8 cellular contexts compared by ENCODE assay signal in the genomic region with DNA sequence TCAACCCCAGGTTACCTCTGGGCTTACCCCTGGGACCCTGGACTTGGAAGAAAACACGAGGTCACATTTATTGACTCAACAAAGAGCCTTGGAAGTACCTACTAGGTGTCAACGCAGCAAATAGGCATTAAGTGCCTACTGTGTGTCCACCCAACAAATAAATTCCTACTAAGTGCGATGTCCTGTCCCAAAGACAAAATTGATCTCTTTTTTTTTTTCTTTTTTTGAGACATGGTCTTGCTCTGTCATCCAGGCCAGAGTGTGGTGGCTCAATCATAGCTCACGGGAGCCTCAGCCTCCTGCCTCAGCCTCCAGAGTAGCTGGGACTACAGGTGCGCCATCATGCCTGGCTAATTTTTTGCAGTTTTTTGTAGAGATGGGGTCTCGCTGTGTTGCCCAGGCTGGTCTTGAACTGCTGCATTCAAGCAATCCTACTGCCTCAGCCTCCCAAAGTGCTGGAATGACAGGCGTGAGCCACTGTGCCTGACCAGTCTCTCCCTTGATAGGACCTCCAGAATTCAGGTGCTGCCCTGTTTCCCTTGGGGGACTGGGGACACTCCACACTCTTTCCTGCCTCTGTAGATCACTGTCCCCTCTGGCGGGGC. TPM values are rescaled to one million over a fixed set of nuclear protein-coding genes. Genes with fewer than 3 reads are reported as not detected.
DNase-seq lines count a peak whose midpoint lies in the region; ATAC-seq and TF ChIP-seq lines count a peak whose summit lies in the region.

No MANE protein-coding gene starts in this region.

- peak overlapping the region; percentile 45 for H3K27ac Mint-ChIP-seq in T-helper 2 cell treated with Interferon-gamma antibody and Interleukin-4, amounts not matched to agents 5 μg/mL and 100 μg/mL, for 36 hours
- peak overlapping the region; percentile 68 for H3K27ac Mint-ChIP-seq in activated naive CD8-positive, alpha-beta T cell
- peak overlapping the region; percentile 68 to 89 (median 86) for H3K27ac Mint-ChIP-seq in immature natural killer cell

- ATAC-seq in GM21723 (IDR thresholded peaks at IDR 0.05; ENCODE audit: unreplicated experiment), result no peak

- no peak for DNase-seq in T-helper 2 cell treated with Interferon-gamma antibody and Interleukin-4, amounts not matched to agents 5 μg/mL and 100 μg/mL, for 36 hours (ENCODE audit: low spot score)
- no peak for DNase-seq in T-helper 2 cell
- DNase-seq in immature natural killer cell, result no peak
- no peak for DNase-seq in testis
- no peak for DNase-seq in HT-29 (ENCODE audit: low spot score)
- DNase-seq in GM13976 (ENCODE audit: low spot score), result no peak

- peak overlapping the region; percentile 86 to 89 for H3K4me3 ChIP-seq in testis

- no peaks in the 10 kb centered on the region for H3K9me3 Mint-ChIP-seq in T-helper 2 cell treated with Interferon-gamma antibody and Interleukin-4, amounts not matched to agents 5 μg/mL and 100 μg/mL, for 36 hours
- no peaks in the 10 kb centered on the region for H3K9me3 Mint-ChIP-seq in activated naive CD8-positive, alpha-beta T cell (ENCODE audit: low read depth)
- H3K9me3 Mint-ChIP-seq in immature natural killer cell, result no peaks in the 10 kb centered on the region

- intact Hi-C loops in testis (cut with DNase I; ENCODE audit: low total_unique reads), result loop anchor here (10.0 kb wide), 1 partner anchor 297 kb away; a partner anchor contains a TSS

- H3K36me3 Mint-ChIP-seq in T-helper 2 cell treated with Interferon-gamma antibody and Interleukin-4, amounts not matched to agents 5 μg/mL and 100 μg/mL, for 36 hours (ENCODE audit: low read depth), result peaks cover 3% of the 10 kb centered on the region
- H3K36me3 Mint-ChIP-seq in activated naive CD8-positive, alpha-beta T cell, result no peaks in the 10 kb centered on the region
- no peaks in the 10 kb centered on the region for H3K36me3 Mint-ChIP-seq in immature natural killer cell

- H3K27me3 Mint-ChIP-seq in T-helper 2 cell treated with Interferon-gamma antibody and Interleukin-4, amounts not matched to agents 5 μg/mL and 100 μg/mL, for 36 hours (ENCODE audit: low read depth), result no peaks in the 10 kb centered on the region
- no peaks in the 10 kb centered on the region for H3K27me3 Mint-ChIP-seq in activated naive CD8-positive, alpha-beta T cell
- peaks cover 0 to 17% (median 2%) of the 10 kb centered on the region in 3 donors for H3K27me3 Mint-ChIP-seq in immature natural killer cell (ENCODE audit: low read depth in 3 of 3)

- peaks cover 27% of the 10 kb centered on the region for H3K4me1 Mint-ChIP-seq in T-helper 2 cell treated with Interferon-gamma antibody and Interleukin-4, amounts not matched to agents 5 μg/mL and 100 μg/mL, for 36 hours (ENCODE audit: low read depth)
- H3K4me1 Mint-ChIP-seq in activated naive CD8-positive, alpha-beta T cell (ENCODE audit: low read depth), result peaks cover 19% of the 10 kb centered on the region
- peaks cover 34 to 36% of the 10 kb centered on the region in 2 donors for H3K4me1 Mint-ChIP-seq in immature natural killer cell

- H3K4me1 ChIP-seq in testis, result peaks cover 23% of the 10 kb centered on the region

- H3K27me3 ChIP-seq in testis, result no peaks in the 10 kb centered on the region

- peak overlapping the region in 1 of 2 donors; percentile 93 for H3K27ac ChIP-seq in testis

- in situ Hi-C loops in GM13976 (cut with MboI; ENCODE audit: low sequenced_read_pairs, unreplicated experiment), result loop anchor here (25.0 kb wide), 1 partner anchor 294 kb away; a partner anchor contains a TSS

- peak overlapping the region; percentile 72 for H3K4me3 Mint-ChIP-seq in T-helper 2 cell treated with Interferon-gamma antibody and Interleukin-4, amounts not matched to agents 5 μg/mL and 100 μg/mL, for 36 hours
- peak overlapping the region; percentile 77 for H3K4me3 Mint-ChIP-seq in activated naive CD8-positive, alpha-beta T cell
- peak overlapping the region; percentile 63 to 89 (median 77) for H3K4me3 Mint-ChIP-seq in immature natural killer cell

- 62 to 68% methylated on average over 8 of the region's 8 CpGs for WGBS in testis, 2 donors

- no peaks in the 10 kb centered on the region for H3K9me3 ChIP-seq in testis

- no peak for TF ChIP-seq POLR2A in testis (IDR thresholded peaks at IDR 0.05)

- no peaks in the 10 kb centered on the region for H3K36me3 ChIP-seq in testis (ENCODE audit: low read depth, missing control alignments)

- TF ChIP-seq CTCF in testis (IDR thresholded peaks at IDR 0.05), result no peak
- no peak for TF ChIP-seq CTCF in GM13976 (IDR thresholded peaks at IDR 0.05; ENCODE audit: borderline replicate concordance, control extremely low read depth, extremely low read depth, insufficient read depth, missing control alignments)

RNA-seq across cellular contexts. Expression of a gene that starts 0.6 kb away (rescaled TPM):
- polyA plus RNA-seq in immature natural killer cell (1 to 10 TPM in 2 of 3 donors, under 1 TPM in 1; 0.79 to 2.7 (median 1.4) TPM), testis (ENCODE audit: insufficient read depth, low read depth, low replicate concordance) (11.9 TPM)
- total RNA-seq in testis, result 10 to 100 TPM in 1 of 2 donors, 1 to 10 TPM in 1; 8.7 to 13.7 TPM
- total RNA-seq in HT-29 (2014; rRNA removed; shearing (Covaris generic)), result 0.91 and 1.4 TPM in 2 replicates

RNA-seq across cellular contexts. Expression of a gene that starts 20.3 kb away (rescaled TPM):
- polyA plus RNA-seq in immature natural killer cell (10 to 100 TPM; 24.3 to 42.6 (median 27.1) TPM), testis (ENCODE audit: insufficient read depth, low read depth, low replicate concordance) (53.3 TPM)
- total RNA-seq in testis, result 10 to 100 TPM; 63.5 to 91.8 TPM
- total RNA-seq in HT-29 (2014; rRNA removed; shearing (Covaris generic)), result 201 and 220 TPM in 2 replicates

RNA-seq across cellular contexts. Expression of a gene that starts 37.0 kb away (rescaled TPM):
- polyA plus RNA-seq in immature natural killer cell, result 100 to 1,000 TPM in 1 of 3 donors, 10 to 100 TPM in 2; 21.8 to 162 (median 43.3) TPM
- 100 to 1,000 TPM; 103 to 145 TPM for total RNA-seq in testis
- 96.5 TPM for polyA plus RNA-seq in testis (ENCODE audit: insufficient read depth, low read depth, low replicate concordance)
- total RNA-seq in HT-29 (2014; rRNA removed; shearing (Covaris generic)), result 105 and 136 TPM in 2 replicates

RNA-seq across cellular contexts. Expression of a gene that starts 39.2 kb away (rescaled TPM):
- polyA plus RNA-seq in immature natural killer cell (10 to 100 TPM in 2 of 3 donors, 1 to 10 TPM in 1; 9.9 to 18.4 (median 18.0) TPM), testis (ENCODE audit: insufficient read depth, low read depth, low replicate concordance) (14.3 TPM)
- total RNA-seq in testis, result 10 to 100 TPM; 10.1 to 18.0 TPM
- 4.6 and 4.8 TPM in 2 replicates for total RNA-seq in HT-29 (2014; rRNA removed; shearing (Covaris generic))

RNA-seq across cellular contexts. Expression of a gene that starts 55.0 kb away (rescaled TPM):
- polyA plus RNA-seq in immature natural killer cell, result 1 to 10 TPM in 1 of 3 donors, under 1 TPM in 1, not detected in 1; 0.63 to 1.1 TPM
- under 1 TPM; 0.25 to 0.47 TPM for total RNA-seq in testis
- polyA plus RNA-seq in testis (ENCODE audit: insufficient read depth, low read depth, low replicate concordance), result 0.28 TPM
- 0.69 TPM in 1 of 2 replicates, not detected in the other for total RNA-seq in HT-29 (2014; rRNA removed; shearing (Covaris generic))
